Comparison of ENCODE assay signal across 1 cellular context in the genomic region with DNA sequence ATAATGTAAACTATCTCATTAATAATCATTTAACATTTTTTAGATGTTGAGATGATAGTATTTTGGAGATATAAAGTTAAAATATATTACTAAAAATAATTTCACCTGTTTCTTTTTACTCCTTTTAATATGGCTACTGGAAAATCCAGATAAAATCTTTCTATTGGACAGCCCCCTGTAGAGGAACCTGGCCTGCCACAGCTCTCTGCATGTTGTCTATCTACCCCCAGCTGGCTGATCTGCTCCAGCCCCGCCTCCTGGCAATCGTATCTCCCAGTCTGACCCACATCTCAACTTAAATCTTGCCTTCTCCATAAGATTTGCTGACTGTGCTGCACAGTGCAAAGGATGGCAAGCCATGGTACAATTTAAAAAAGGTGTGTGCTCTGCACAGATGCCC.
TF ChIP-seq lines count a peak whose summit lies in the region.

No MANE protein-coding gene starts in this region.

TF ChIP-seq in SK-N-SH, 30 proteins besides CTCF, POLR2A, EP300 and RAD21 (continued from another document):
- TF ChIP-seq, protein P1, sequence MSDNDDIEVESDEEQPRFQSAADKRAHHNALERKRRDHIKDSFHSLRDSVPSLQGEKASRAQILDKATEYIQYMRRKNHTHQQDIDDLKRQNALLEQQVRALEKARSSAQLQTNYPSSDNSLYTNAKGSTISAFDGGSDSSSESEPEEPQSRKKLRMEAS (IDR thresholded peaks at IDR 0.05; ENCODE audit: low read depth) = no peak
- no peak for TF ChIP-seq POLR2AphosphoS5 (IDR thresholded peaks at IDR 0.05; ENCODE audit: low read depth, low read length)
- no peak for TF ChIP-seq FOXJ3 (CRISPR knock-in tag; IDR thresholded peaks at IDR 0.05)
- no peak for TF ChIP-seq YY1 (IDR thresholded peaks at IDR 0.05; ENCODE audit: low read depth)
- no peak for TF ChIP-seq SIN3A (IDR thresholded peaks at IDR 0.05; ENCODE audit: borderline replicate concordance, low read depth, low read length)
- no peak for TF ChIP-seq JUND (IDR thresholded peaks at IDR 0.05)
